ENCODE assay signal across 8 cellular contexts in genomic region chr5:181217805-181218065, GRCh38. TPM values are rescaled to one million over a fixed set of nuclear protein-coding genes. Genes with fewer than 3 reads are reported as not detected.
A peak's percentile ranks its signal among the peaks of the same experiment; 100 is the strongest.
DNase-seq lines count a peak whose midpoint lies in the region; ATAC-seq and TF ChIP-seq lines count a peak whose summit lies in the region.

No MANE protein-coding gene starts in this region.

- H3K4me1 Mint-ChIP-seq in neural crest cell, result peaks cover 35% of the 10 kb centered on the region

- ATAC-seq in GM21786 (IDR thresholded peaks at IDR 0.05; ENCODE audit: unreplicated experiment) (peak; percentile 17), HG02870 (IDR thresholded peaks at IDR 0.05; ENCODE audit: unreplicated experiment) (no peak)

- no peak overlapping the region for H3K27ac Mint-ChIP-seq in neural crest cell (ENCODE audit: unreplicated experiment)

- TF ChIP-seq CTCF in AG04450 (IDR thresholded peaks at IDR 0.05; ENCODE audit: low read depth, low read length), result no peak
- no peak for TF ChIP-seq CTCF in neural crest cell (conservative IDR thresholded peaks at IDR 0.05)

- H3K9me3 Mint-ChIP-seq in neural crest cell, result peaks cover 9% of the 10 kb centered on the region

- peaks cover 3% of the 10 kb centered on the region for H3K27me3 ChIP-seq in AG04450 (ENCODE audit: control insufficient read depth, insufficient read depth, low read length)
- no peaks in the 10 kb centered on the region for H3K27me3 ChIP-seq in SJCRH30
- no peaks in the 10 kb centered on the region for H3K27me3 ChIP-seq in effector memory CD4-positive, alpha-beta T cell (replicated peaks; ENCODE audit: control insufficient read depth, insufficient read depth, low read length, poor library complexity, severe bottlenecking)

- peaks cover 84% of the 10 kb centered on the region for H3K27me3 Mint-ChIP-seq in neural crest cell (ENCODE audit: low read depth)

- H3K4me3 Mint-ChIP-seq in neural crest cell, result peak overlapping the region; percentile 79

- H3K27ac ChIP-seq in AG04450 (ENCODE audit: low read depth, low read length) (peak overlapping the region; percentile 31), SJCRH30 (no peak overlapping the region)
- peak overlapping the region; percentile 67 for H3K27ac ChIP-seq in effector memory CD4-positive, alpha-beta T cell (ENCODE audit: insufficient read depth, low read length, poor library complexity, severe bottlenecking)

- DNase-seq in AG04450 (ENCODE audit: low read depth, low spot score) (no peak), SJCRH30 (no peak), neural crest cell (ENCODE audit: low read depth, low spot score) (no peak), amygdala (lab: John Stamatoyannopoulos, UW) (no peak), NCI-H526 treated with DMSO at 0.1 percent for 48 hours (lab: John Stamatoyannopoulos, UW) (no peak)
- DNase-seq in effector memory CD4-positive, alpha-beta T cell, result peak in 2 of 3 donors; percentile 35 to 45

- H3K36me3 Mint-ChIP-seq in neural crest cell (ENCODE audit: low read depth), result peaks cover 9% of the 10 kb centered on the region

- H3K36me3 ChIP-seq in SJCRH30, result no peaks in the 10 kb centered on the region
- H3K36me3 ChIP-seq in effector memory CD4-positive, alpha-beta T cell (ENCODE audit: control insufficient read depth, insufficient read depth, low read length), result no peaks in the 10 kb centered on the region

- no peaks in the 10 kb centered on the region for H3K4me1 ChIP-seq in SJCRH30
- H3K4me1 ChIP-seq in effector memory CD4-positive, alpha-beta T cell (ENCODE audit: control insufficient read depth, insufficient read depth, low read length, poor library complexity, severe bottlenecking), result peaks cover 5% of the 10 kb centered on the region

- H3K4me3 ChIP-seq in AG04450 (ENCODE audit: low read depth, low read length), result peak overlapping the region; percentile 56
- H3K4me3 ChIP-seq in SJCRH30, result peak overlapping the region; percentile 51
- peak overlapping the region; percentile 50 for H3K4me3 ChIP-seq in effector memory CD4-positive, alpha-beta T cell (ENCODE audit: insufficient read depth, low read depth, low read length, poor library complexity, severe bottlenecking)

- H3K9me3 ChIP-seq in AG04450 (ENCODE audit: control insufficient read depth, insufficient read depth, low read length), result no peaks in the 10 kb centered on the region; the same call in 1 of the 2 replicates
- no peaks in the 10 kb centered on the region for H3K9me3 ChIP-seq in SJCRH30 (replicated peaks)
- no peaks in the 10 kb centered on the region for H3K9me3 ChIP-seq in effector memory CD4-positive, alpha-beta T cell (ENCODE audit: control insufficient read depth, low read length)

- CTCF ChIA-PET in AG04450 (lab: Charles Lee), result no interaction called here

- POLR2A ChIA-PET in AG04450 (lab: Yijun Ruan, JAX), result interaction anchor here (0.9 kb wide), 1 partner anchor 26 kb away, joined by 3 read pairs; no protein-coding TSS in a partner anchor

RNA-seq across cellular contexts. Expression of gene TRIM41, which starts 5.3 kb away (rescaled TPM):
- polyA plus RNA-seq in AG04450 (2011; rRNA removed), result 11.5 and 12.3 TPM in 2 replicates
- polyA minus RNA-seq in AG04450 (2011; rRNA and poly(A)+ RNA removed), result 10.3 and 10.5 TPM in 2 replicates
- total RNA-seq in SJCRH30 (2014; rRNA removed; shearing (Covaris generic)), result 15.2 and 17.8 TPM in 2 replicates
- total RNA-seq in neural crest cell, result 34.5 and 39.1 TPM in 2 replicates

RNA-seq across cellular contexts. Expression of gene TRIM7, which starts 12.7 kb away (rescaled TPM):
- 0.66 and 1.1 TPM in 2 replicates for polyA plus RNA-seq in AG04450 (2011; rRNA removed)
- polyA minus RNA-seq in AG04450 (2011; rRNA and poly(A)+ RNA removed), result 0.17 and 0.18 TPM in 2 replicates
- 6.9 and 9.0 TPM in 2 replicates for total RNA-seq in SJCRH30 (2014; rRNA removed; shearing (Covaris generic))
- total RNA-seq in neural crest cell, result not detected in 2 replicates

RNA-seq across cellular contexts. Expression of gene RACK1, which starts 26.0 kb away (rescaled TPM):
- 4,422 and 6,028 TPM in 2 replicates for polyA plus RNA-seq in AG04450 (2011; rRNA removed)
- polyA minus RNA-seq in AG04450 (2011; rRNA and poly(A)+ RNA removed), result 6,011 and 8,408 TPM in 2 replicates
- 5,838 and 6,264 TPM in 2 replicates for total RNA-seq in SJCRH30 (2014; rRNA removed; shearing (Covaris generic))
- 2,359 and 2,449 TPM in 2 replicates for total RNA-seq in neural crest cell

RNA-seq across cellular contexts. Expression of gene TRIM52, which starts 43.2 kb away (rescaled TPM):
- polyA plus RNA-seq in AG04450 (2011; rRNA removed), result 6.2 and 8.7 TPM in 2 replicates
- polyA minus RNA-seq in AG04450 (2011; rRNA and poly(A)+ RNA removed), result 9.6 and 10.3 TPM in 2 replicates
- total RNA-seq in SJCRH30 (2014; rRNA removed; shearing (Covaris generic)), result 5.3 and 7.9 TPM in 2 replicates
- 9.0 TPM in 2 replicates for total RNA-seq in neural crest cell

Comparison
In these comparisons a context has a peak if more than half of its experiments do, and no peak if none do; other contexts are left out.
1. DNase-seq: peak in effector memory CD4-positive, alpha-beta T cell (2 of 3); none in AG04450 (single experiment), SJCRH30 (0 of 2), neural crest cell (single experiment), amygdala (0 of 56) and NCI-H526 treated with DMSO at 0.1 percent for 48 hours (single experiment).
2. Peak in every context shown above with its lines, with median percentiles within 50 percentile points of each other: H3K4me3 ChIP-seq.